1 cellular context compared by ENCODE assay signal in genomic region chr7:71864130-71864529, GRCh38.
TF ChIP-seq lines count a peak whose summit lies in the region.

No MANE protein-coding gene starts in this region.

TF ChIP-seq in K562, 482 proteins besides CTCF, POLR2A, EP300 and RAD21 (continued from another document):
- no peak for TF ChIP-seq ZBTB40 (IDR thresholded peaks at IDR 0.05)
- no peak for TF ChIP-seq ZBTB40 (CRISPR knock-in tag; IDR thresholded peaks at IDR 0.05)
- TF ChIP-seq FOXP1 (CRISPR knock-in tag; IDR thresholded peaks at IDR 0.05), result no peak
